Comparison of ENCODE assay signal across 18 cellular contexts in the genomic region with DNA sequence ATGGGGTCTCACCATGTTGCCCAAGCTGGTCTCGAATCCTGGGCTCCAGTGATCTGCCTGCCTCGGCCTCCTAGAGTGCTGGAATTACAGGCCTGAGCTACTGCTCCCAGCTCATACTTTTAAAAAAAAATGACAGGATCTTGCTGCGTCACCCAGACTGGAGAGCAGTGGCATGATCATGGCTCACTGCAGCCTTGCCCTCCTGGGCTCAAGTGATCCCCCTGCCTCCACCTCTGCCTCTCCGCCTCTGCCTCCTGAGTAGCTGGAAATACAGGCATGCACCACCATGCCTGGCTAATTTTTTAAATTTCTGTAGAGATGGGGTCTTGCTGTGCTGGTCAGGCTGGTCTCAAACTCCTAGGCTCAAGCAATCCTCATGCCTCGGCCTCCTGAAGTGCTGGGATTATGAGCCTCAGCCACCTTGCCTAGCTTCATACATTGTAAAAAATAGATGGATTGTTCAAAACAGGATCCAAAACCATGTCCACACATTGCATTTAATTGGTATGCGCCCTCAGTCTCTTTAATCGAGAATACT.
"Had no signal": no experiment of that assay in that cellular context is flagged by ENCODE, and none has a peak within 500 bp of the region (broad histone marks: within the 10 kb centered on the region; RNA-seq: fewer than 3 reads in every experiment).

No MANE protein-coding gene starts in this region.

- ATAC-seq: activated CD4-positive, alpha-beta T cell treated with anti-CD3 and anti-CD28 coated beads for 36 hours; activated T-cell treated with anti-CD3 and anti-CD28 coated beads, Interleukin-2, amount 50 U/mL, for 4 hours; body of pancreas; stimulated activated memory B cell treated with anti-CD40 and anti-IgM and Interleukin-4, amounts not matched to agents 10 μg/mL and 1 μg/mL and 100 μg/mL, for 72 hours had no signal

- DNase-seq: activated CD4-positive, alpha-beta memory T cell treated with anti-CD3 and anti-CD28 coated beads for 36 hours; activated CD4-positive, alpha-beta T cell treated with anti-CD3 and anti-CD28 coated beads for 36 hours; activated effector memory CD4-positive, alpha-beta T cell treated with Interleukin-2 at 50 U/mL for 16 hours; activated T-cell treated with anti-CD3 and anti-CD28 coated beads, Interleukin-2, amount 50 U/mL, for 4 hours; adrenal gland; body of pancreas; cerebellar nuclear complex; hypothalamus; kidney; nephron progenitor cell; ovary; stimulated activated CD4-positive, alpha-beta T cell treated with anti-CD3 and anti-CD28 coated beads, Interleukin-2, amount 100 ng/mL, for 48 hours; WERI-Rb-1 had no signal

- H3K4me1 Mint-ChIP-seq: activated CD4-positive, alpha-beta T cell treated with anti-CD3 and anti-CD28 coated beads for 36 hours; activated naive CD4-positive, alpha-beta T cell treated with anti-CD3 and anti-CD28 coated beads, Interleukin-2, amount 50 U/mL, for 24 hours; stimulated activated memory B cell treated with anti-CD40 and anti-IgM and Interleukin-4, amounts not matched to agents 10 μg/mL and 1 μg/mL and 100 μg/mL, for 72 hours had no signal

- H3K27ac ChIP-seq: adrenal gland, ovary, SK-N-MC, WERI-Rb-1 had no signal

- H3K4me3 ChIP-seq: adrenal gland, body of pancreas, ovary, SK-N-MC had no signal

- H3K27me3 Mint-ChIP-seq: activated CD4-positive, alpha-beta memory T cell treated with anti-CD3 and anti-CD28 coated beads for 36 hours; type B pancreatic cell had no signal

- H3K36me3 Mint-ChIP-seq: activated CD4-positive, alpha-beta memory T cell treated with anti-CD3 and anti-CD28 coated beads for 36 hours; activated naive CD4-positive, alpha-beta T cell treated with anti-CD3 and anti-CD28 coated beads, Interleukin-2, amount 50 U/mL, for 24 hours; stimulated activated memory B cell treated with anti-CD40 and anti-IgM and Interleukin-4, amounts not matched to agents 10 μg/mL and 1 μg/mL and 100 μg/mL, for 72 hours had no signal

- H3K27ac Mint-ChIP-seq: activated CD4-positive, alpha-beta memory T cell treated with anti-CD3 and anti-CD28 coated beads for 36 hours; activated CD4-positive, alpha-beta T cell treated with anti-CD3 and anti-CD28 coated beads for 36 hours; activated naive CD4-positive, alpha-beta T cell treated with anti-CD3 and anti-CD28 coated beads, Interleukin-2, amount 50 U/mL, for 24 hours; nephron progenitor cell; stimulated activated memory B cell treated with anti-CD40 and anti-IgM and Interleukin-4, amounts not matched to agents 10 μg/mL and 1 μg/mL and 100 μg/mL, for 72 hours; T-helper 1 cell treated with Interleukin-12 subunit alpha and Interleukin-12 subunit beta and Interleukin-4 antibody, amounts not matched to agents 30 μg/mL and 1 μg/mL, for 36 hours; type B pancreatic cell had no signal

- H3K27me3 ChIP-seq: adrenal gland, body of pancreas, ovary had no signal

- H3K9me3 ChIP-seq: adrenal gland, body of pancreas, ovary had no signal

- H3K36me3 ChIP-seq: adrenal gland, ovary, WERI-Rb-1 had no signal

- H3K4me3 Mint-ChIP-seq: activated CD4-positive, alpha-beta memory T cell treated with anti-CD3 and anti-CD28 coated beads for 36 hours; activated CD4-positive, alpha-beta T cell treated with anti-CD3 and anti-CD28 coated beads for 36 hours; activated naive CD4-positive, alpha-beta T cell treated with anti-CD3 and anti-CD28 coated beads, Interleukin-2, amount 50 U/mL, for 24 hours; activated T-cell treated with anti-CD3 and anti-CD28 coated beads, Interleukin-2, amount 50 U/mL, for 4 hours; nephron progenitor cell; stimulated activated memory B cell treated with anti-CD40 and anti-IgM and Interleukin-4, amounts not matched to agents 10 μg/mL and 1 μg/mL and 100 μg/mL, for 72 hours; T-helper 1 cell treated with Interleukin-12 subunit alpha and Interleukin-12 subunit beta and Interleukin-4 antibody, amounts not matched to agents 30 μg/mL and 1 μg/mL, for 36 hours; type B pancreatic cell had no signal

- H3K9me3 Mint-ChIP-seq: activated CD4-positive, alpha-beta memory T cell treated with anti-CD3 and anti-CD28 coated beads for 36 hours; activated naive CD4-positive, alpha-beta T cell treated with anti-CD3 and anti-CD28 coated beads, Interleukin-2, amount 50 U/mL, for 24 hours; activated T-cell treated with anti-CD3 and anti-CD28 coated beads, Interleukin-2, amount 50 U/mL, for 4 hours; nephron progenitor cell; stimulated activated memory B cell treated with anti-CD40 and anti-IgM and Interleukin-4, amounts not matched to agents 10 μg/mL and 1 μg/mL and 100 μg/mL, for 72 hours; T-helper 1 cell treated with Interleukin-12 subunit alpha and Interleukin-12 subunit beta and Interleukin-4 antibody, amounts not matched to agents 30 μg/mL and 1 μg/mL, for 36 hours; type B pancreatic cell had no signal
